ENCODE assay signal across 19 cellular contexts in genomic region chr10:76270464-76270863, GRCh38.
A peak's percentile ranks its signal among the peaks of the same experiment; 100 is the strongest.
DNase-seq lines count a peak whose midpoint lies in the region; ATAC-seq lines count a peak whose summit lies in the region.
"Had no signal": no experiment of that assay in that cellular context is flagged by ENCODE, and none has a peak within 500 bp of the region (broad histone marks: within the 10 kb centered on the region; RNA-seq: fewer than 3 reads in every experiment).

No MANE protein-coding gene starts in this region.

- DNase-seq in NCI-H82 (lab: John Stamatoyannopoulos, UW) = peak; percentile 8
- DNase-seq in NCI-H82 treated with DMSO at 0.1 percent for 48 hours (lab: John Stamatoyannopoulos, UW; ENCODE audit: unreplicated experiment) = no peak
- peak; percentile 32 to 50 for DNase-seq in NOMO-1 (lab: John Stamatoyannopoulos, UW; ENCODE audit: unreplicated experiment in 2 of 2)
- peak; percentile 63 for DNase-seq in amniotic epithelial cell (ENCODE audit: low read depth)
- DNase-seq: CD4-positive, alpha-beta memory T cell; DMS153; GDM1; Karpas-422; MG63; NCI-H1105; NCI-H187 treated with DMSO at 0.1 percent for 48 hours; NCI-H526 treated with DMSO at 0.1 percent for 48 hours; SJCRH30 had no signal

- ATAC-seq in GM19395 (IDR thresholded peaks at IDR 0.05; ENCODE audit: unreplicated experiment) (no peak), HG03025 (IDR thresholded peaks at IDR 0.05; ENCODE audit: low FRiP score, unreplicated experiment) (no peak), HG02973 (IDR thresholded peaks at IDR 0.05; ENCODE audit: unreplicated experiment) (no peak)
- ATAC-seq: A549, HCT116, Panc1 had no signal
